ENCODE assay signal across 21 cellular contexts in the genomic region with DNA sequence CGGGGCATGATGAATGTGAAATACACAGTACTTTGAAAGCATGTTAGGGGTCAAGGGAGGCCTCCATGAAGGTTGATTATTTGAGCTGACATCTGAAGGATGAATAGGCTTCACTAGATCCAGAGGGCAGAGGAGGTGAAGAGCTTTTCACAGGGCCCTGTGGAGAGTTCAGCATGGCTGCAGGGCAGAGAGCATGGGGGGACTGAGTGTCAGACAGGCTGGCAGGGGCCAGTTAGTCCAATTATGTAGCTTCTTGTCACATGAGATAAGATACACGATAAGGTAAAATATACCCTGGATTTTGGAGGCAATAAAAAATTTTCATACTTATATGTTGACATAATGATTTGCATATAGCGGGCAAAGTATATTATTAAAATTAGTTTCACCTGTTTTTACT. TPM values are rescaled to one million over a fixed set of nuclear protein-coding genes. Genes with fewer than 3 reads are reported as not detected.
A peak's percentile ranks its signal among the peaks of the same experiment; 100 is the strongest.
DNase-seq lines count a peak whose midpoint lies in the region; ATAC-seq and TF ChIP-seq lines count a peak whose summit lies in the region.
"Had no signal": no experiment of that assay in that cellular context is flagged by ENCODE, and none has a peak within 500 bp of the region (broad histone marks: within the 10 kb centered on the region; RNA-seq: fewer than 3 reads in every experiment).

No MANE protein-coding gene starts in this region.

- H3K36me3 Mint-ChIP-seq in activated CD8-positive, alpha-beta T cell treated with anti-CD3 and anti-CD28 coated beads, Interleukin-2, amount 10 ng/mL, durations not matched to agents 7 days and 5 days (ENCODE audit: low read depth): no peaks in the 10 kb centered on the region
- H3K36me3 Mint-ChIP-seq in H9 (ENCODE audit: insufficient read depth in 1 of 3, low read depth in 3 of 3): no peaks in the 10 kb centered on the region

- no peaks in the 10 kb centered on the region for H3K79me1 ChIP-seq in H9 (ENCODE audit: insufficient read depth, low read depth, low read length, poor library complexity, severe bottlenecking)

- H2BK12ac ChIP-seq in H9 (ENCODE audit: insufficient read length, low read depth, low read length): no peak overlapping the region

- H3K9me3 Mint-ChIP-seq in activated CD8-positive, alpha-beta T cell treated with anti-CD3 and anti-CD28 coated beads, Interleukin-2, amount 10 ng/mL, durations not matched to agents 7 days and 5 days (ENCODE audit: insufficient read depth): no peaks in the 10 kb centered on the region
- no peaks in the 10 kb centered on the region for H3K9me3 Mint-ChIP-seq in H9

- peak overlapping the region in 5 of 8 donors; percentile 55 to 86 (median 59) for H3K27ac ChIP-seq in spleen
- no peak overlapping the region for H3K27ac ChIP-seq in H9 (ENCODE audit: insufficient read length, low read depth, low read length)
- H3K27ac ChIP-seq: left lung, tibial artery had no signal

- peaks cover 33% of the 10 kb centered on the region for H3K27me3 Mint-ChIP-seq in activated CD8-positive, alpha-beta T cell treated with anti-CD3 and anti-CD28 coated beads, Interleukin-2, amount 10 ng/mL, durations not matched to agents 7 days and 5 days (ENCODE audit: low read depth)
- no peaks in the 10 kb centered on the region for H3K27me3 Mint-ChIP-seq in H9 (ENCODE audit: low read depth)
- H3K27me3 Mint-ChIP-seq: progenitor cell of endocrine pancreas had no signal

- TF ChIP-seq POLR2A in spleen (IDR thresholded peaks at IDR 0.05): no peak

- intact Hi-C loops in spleen (cut with DNase I; ENCODE audit: low total_unique reads): no loop called here

- no peak overlapping the region for H2BK5ac ChIP-seq in H9 (ENCODE audit: insufficient read length, low read length)

- no peak overlapping the region for H4K91ac ChIP-seq in H9 (ENCODE audit: insufficient read length, low read depth, low read length)

- CTCF ChIA-PET in activated CD8-positive, alpha-beta T cell treated with anti-CD3 and anti-CD28 coated beads, Interleukin-2, amount 10 ng/mL, durations not matched to agents 7 days and 5 days (lab: Charles Lee): interaction anchor here (0.6 to 4.2 kb wide), 3 partner anchors 19 to 77 kb away, joined by 3 to 27 read pairs (median 9); no protein-coding TSS in a partner anchor

- no peak overlapping the region for H3K4ac ChIP-seq in H9 (ENCODE audit: low read depth, low read length)

- no peak overlapping the region for H3K4me2 ChIP-seq in H9 (ENCODE audit: insufficient read depth, insufficient read length, low read length)
- H3K4me2 ChIP-seq: smooth muscle cell had no signal

- H3K27me3 ChIP-seq in spleen (replicated peaks in 1 of 7) (no peaks in the 10 kb centered on the region), H9 (ENCODE audit: insufficient read depth, low read length) (no peaks in the 10 kb centered on the region)
- H3K27me3 ChIP-seq: left lung, tibial artery had no signal

- H3K14ac ChIP-seq in H9 (ENCODE audit: insufficient read depth, low read length): no peak overlapping the region

- no peak overlapping the region for H3K56ac ChIP-seq in H9 (ENCODE audit: insufficient read length, low read depth, low read length)

- H2BK120ac ChIP-seq in H9 (ENCODE audit: low read depth, low read length, poor library complexity, severe bottlenecking): no peak overlapping the region

- H3T11ph ChIP-seq in H9 (ENCODE audit: low read length): no peak overlapping the region

- H3K23ac ChIP-seq in H9 (ENCODE audit: insufficient read length, low read depth, low read length): no peak overlapping the region

- H3K36me3 ChIP-seq in spleen: no peaks in the 10 kb centered on the region
- H3K36me3 ChIP-seq: left lung, tibial artery had no signal

- H3K23me2 ChIP-seq in H9 (ENCODE audit: insufficient read length, low read depth, low read length, poor library complexity, severe bottlenecking): no peaks in the 10 kb centered on the region

- H3K18ac ChIP-seq in H9 (ENCODE audit: insufficient read length, low read depth, low read length): no peak overlapping the region

- H3K9me3 ChIP-seq in spleen (no peaks in the 10 kb centered on the region), H9 (ENCODE audit: control insufficient read depth, low read depth, low read length) (no peaks in the 10 kb centered on the region)
- H3K9me3 ChIP-seq: left lung, tibial artery had no signal

- H2AK5ac ChIP-seq in H9 (ENCODE audit: insufficient read length, low read length): no peak overlapping the region

- H4K5ac ChIP-seq in H9 (ENCODE audit: insufficient read length, low read depth, low read length): no peak overlapping the region

- POLR2A ChIA-PET in activated CD8-positive, alpha-beta T cell treated with anti-CD3 and anti-CD28 coated beads, Interleukin-2, amount 10 ng/mL, durations not matched to agents 7 days and 5 days (lab: Charles Lee): no interaction called here

- H2BK15ac ChIP-seq in H9 (ENCODE audit: low read depth, low read length): no peak overlapping the region

- H2AFZ ChIP-seq in H9 (ENCODE audit: low read length): no peak overlapping the region

- no peak overlapping the region for H3K27ac Mint-ChIP-seq in activated CD8-positive, alpha-beta T cell treated with anti-CD3 and anti-CD28 coated beads, Interleukin-2, amount 10 ng/mL, durations not matched to agents 7 days and 5 days
- H3K27ac Mint-ChIP-seq in H9: no peak overlapping the region; a peak in 1 of 7 replicates
- H3K27ac Mint-ChIP-seq: progenitor cell of endocrine pancreas, T-helper 17 cell had no signal

- H3K4me1 ChIP-seq in spleen (peaks cover 17 to 43% (median 35%) of the 10 kb centered on the region in 6 donors), H9 (ENCODE audit: insufficient read depth, low read length) (peaks cover 4% of the 10 kb centered on the region; the same call in 1 of the 2 replicates)

- H3K4me1 Mint-ChIP-seq in activated CD8-positive, alpha-beta T cell treated with anti-CD3 and anti-CD28 coated beads, Interleukin-2, amount 10 ng/mL, durations not matched to agents 7 days and 5 days (ENCODE audit: low read depth): peaks cover 2% of the 10 kb centered on the region
- peaks cover 10 to 21% of the 10 kb centered on the region in 2 experiments for H3K4me1 Mint-ChIP-seq in H9

- DNase-seq in left lobe of liver (ENCODE audit: low spot score): peak; percentile 33
- no peak for DNase-seq in spleen
- DNase-seq in GM10266 (ENCODE audit: extremely low spot score): no peak
- DNase-seq in activated CD8-positive, alpha-beta T cell treated with anti-CD3 and anti-CD28 coated beads, Interleukin-2, amount 10 ng/mL, durations not matched to agents 7 days and 5 days: no peak
- no peak for DNase-seq in H9
- DNase-seq: activated naive CD4-positive, alpha-beta T cell; DMS 273 treated with DMSO at 0.1 percent for 48 hours; H7; NCI-H2171 treated with DMSO at 0.1 percent for 48 hours; NK-92 treated with Interleukin-12 subunit alpha and Interleukin-12 subunit beta, amount 100 ng/mL, for 24 hours; T-helper 17 cell; tibial artery had no signal

- ATAC-seq in GM19324 (IDR thresholded peaks at IDR 0.05; ENCODE audit: low FRiP score, unreplicated experiment) (peak; percentile 14), SK-N-SH treated with all-trans-retinoic acid at 6 μM for 48 hours (0 out of 3 replicates have a peak, but pooled peaks have one; percentile 10), left lobe of liver (no peak), GM21367 (IDR thresholded peaks at IDR 0.05; ENCODE audit: unreplicated experiment) (no peak)
- no peak for ATAC-seq in activated CD8-positive, alpha-beta T cell treated with anti-CD3 and anti-CD28 coated beads, Interleukin-2, amount 10 ng/mL, durations not matched to agents 7 days and 5 days
- ATAC-seq: T-helper 17 cell had no signal

- no peaks in the 10 kb centered on the region for H3K79me2 ChIP-seq in H9 (ENCODE audit: insufficient read depth, low read length)

- no peak overlapping the region for H4K8ac ChIP-seq in H9 (replicated peaks; ENCODE audit: insufficient read length, low read depth, low read length)

- no peak overlapping the region for H3K4me3 ChIP-seq in spleen
- H3K4me3 ChIP-seq: left lung, smooth muscle cell, tibial artery had no signal

- no peak overlapping the region for H3K4me3 Mint-ChIP-seq in activated CD8-positive, alpha-beta T cell treated with anti-CD3 and anti-CD28 coated beads, Interleukin-2, amount 10 ng/mL, durations not matched to agents 7 days and 5 days
- H3K4me3 Mint-ChIP-seq in H9: no peak overlapping the region
- H3K4me3 Mint-ChIP-seq: T-helper 17 cell had no signal

- no peaks in the 10 kb centered on the region for H4K20me1 ChIP-seq in H9 (ENCODE audit: control insufficient read depth, insufficient read depth, insufficient read length)

- no peak overlapping the region for H3K9ac ChIP-seq in H9 (ENCODE audit: extremely low read depth, insufficient read length, low read length)

- H2BK20ac ChIP-seq in H9 (ENCODE audit: low read depth, low read length, poor library complexity, severe bottlenecking): no peak overlapping the region

- 51 to 81% (median 70%) methylated on average over 3 of the region's 3 CpGs for WGBS in spleen, 5 donors
- no CpG with 5 or more reads among the region's 3 CpGs for WGBS in H9 (ENCODE audit: extremely low coverage, insufficient read length, low lambda C conversion rate)

- no peak for TF ChIP-seq CTCF in spleen (IDR thresholded peaks at IDR 0.05 in 8 of 11, conservative IDR thresholded peaks at IDR 0.05 in 3 of 11)
- no peak for TF ChIP-seq CTCF in GM10266 (IDR thresholded peaks at IDR 0.05; ENCODE audit: control insufficient read depth, insufficient read depth, low read depth, missing control alignments)
- no peak for TF ChIP-seq CTCF in H9 (conservative IDR thresholded peaks at IDR 0.05)

TF ChIP-seq in SK-N-SH treated with all-trans-retinoic acid at 6 μM for 48 hours, 23 proteins besides CTCF, POLR2A, EP300 and RAD21 (continues in another document):
- no peak for TF ChIP-seq ARNTL (CRISPR knock-in tag; IDR thresholded peaks at IDR 0.05; ENCODE audit: borderline replicate concordance, low read depth)

RNA-seq across cellular contexts. Expression of gene ANKRD40CL, which starts 2.5 kb away (rescaled TPM):
- total RNA-seq in left lobe of liver (not detected), spleen (not detected), H9 (2021) (not detected in 2 replicates)
- not detected for polyA plus RNA-seq in spleen
- total RNA-seq in activated CD8-positive, alpha-beta T cell treated with anti-CD3 and anti-CD28 coated beads, Interleukin-2, amount 10 ng/mL, durations not matched to agents 7 days and 5 days: not detected
- total RNA-seq: H7, left lung, LHCN-M2, progenitor cell of endocrine pancreas, Right ventricle myocardium superior, smooth muscle cell, T-helper 17 cell had no signal
- polyA plus RNA-seq: esophagus, smooth muscle cell had no signal

RNA-seq across cellular contexts. Expression of gene LUC7L3, which starts 45.5 kb away (rescaled TPM):
- 43.6 TPM for total RNA-seq in left lobe of liver
- total RNA-seq in spleen: 100 to 1,000 TPM; 121 to 223 (median 153) TPM
- polyA plus RNA-seq in spleen: 100 to 1,000 TPM in 2 of 3 donors, 10 to 100 TPM in 1; 91.2 to 141 (median 103) TPM
- total RNA-seq in activated CD8-positive, alpha-beta T cell treated with anti-CD3 and anti-CD28 coated beads, Interleukin-2, amount 10 ng/mL, durations not matched to agents 7 days and 5 days: 100 to 1,000 TPM; 112 to 116 TPM
- total RNA-seq in H9 (2021): 143 and 154 TPM in 2 replicates

RNA-seq across cellular contexts. Expression of gene ANKRD40, which starts 57.1 kb away (rescaled TPM):
- total RNA-seq in left lobe of liver: 15.6 TPM
- 10 to 100 TPM; 33.5 to 54.6 (median 47.1) TPM for total RNA-seq in spleen
- polyA plus RNA-seq in spleen: 10 to 100 TPM in 1 of 3 donors, 1 to 10 TPM in 2; 6.8 to 16.5 (median 7.2) TPM
- total RNA-seq in activated CD8-positive, alpha-beta T cell treated with anti-CD3 and anti-CD28 coated beads, Interleukin-2, amount 10 ng/mL, durations not matched to agents 7 days and 5 days: 10 to 100 TPM; 28.9 to 31.2 TPM
- total RNA-seq in H9 (2021): 54.3 and 56.1 TPM in 2 replicates

Comparison
In these comparisons a context has a peak if more than half of its experiments do, and no peak if none do; other contexts are left out.
1. ATAC-seq: peak in GM19324 (single experiment) and SK-N-SH treated with all-trans-retinoic acid at 6 μM for 48 hours (single experiment); none in left lobe of liver (single experiment), GM21367 (single experiment) and activated CD8-positive, alpha-beta T cell treated with anti-CD3 and anti-CD28 coated beads, Interleukin-2, amount 10 ng/mL, durations not matched to agents 7 days and 5 days (single experiment).